Comparison of ENCODE assay signal across 1 cellular context in the genomic region with DNA sequence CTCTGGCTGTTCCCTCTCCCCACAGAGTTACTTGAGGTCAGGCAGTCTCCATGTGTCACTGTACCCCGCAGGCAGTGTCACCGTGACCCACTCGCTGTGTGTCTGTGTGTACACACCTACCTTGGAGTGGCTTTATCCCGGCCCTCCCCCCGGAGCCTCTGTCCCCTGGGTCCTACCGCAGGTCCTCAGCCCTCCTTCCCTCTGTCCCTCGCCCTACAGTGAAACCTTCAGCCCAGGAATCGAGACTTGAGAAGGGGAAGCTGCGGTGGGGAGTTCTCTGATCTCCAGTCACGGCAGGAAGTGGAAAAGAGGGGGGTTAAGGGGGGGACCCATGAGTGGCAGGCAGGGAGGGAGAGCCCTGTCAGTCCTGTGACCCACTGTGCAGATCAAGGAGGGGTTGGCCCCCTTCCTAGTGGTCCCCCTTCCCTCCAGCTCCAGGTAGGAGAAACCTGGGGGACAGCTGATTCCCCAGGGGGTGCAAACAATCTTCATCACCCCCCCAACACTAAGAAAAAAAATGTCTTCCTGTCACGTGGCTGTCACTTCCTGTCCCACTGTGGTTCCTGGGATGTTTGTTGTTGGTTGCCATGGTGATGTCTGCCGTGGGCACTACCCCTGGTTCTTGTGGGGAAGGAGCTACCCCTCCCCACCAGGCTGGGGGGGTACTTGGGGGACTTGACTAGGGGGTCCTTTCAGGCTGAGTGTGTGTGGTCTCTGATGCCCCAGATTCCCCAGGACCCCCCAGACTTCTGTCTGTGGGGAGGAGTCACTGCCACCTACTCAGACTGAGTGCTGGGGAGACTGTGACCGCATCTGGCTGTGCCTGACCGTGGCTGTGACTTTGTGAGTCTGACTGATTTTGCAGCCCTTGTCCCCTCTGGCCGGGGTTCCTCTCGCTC.
A peak's percentile ranks its signal among the peaks of the same experiment; 100 is the strongest.
TF ChIP-seq lines count a peak whose summit lies in the region.

No MANE protein-coding gene starts in this region.

TF ChIP-seq in K562, 482 proteins besides CTCF, POLR2A, EP300 and RAD21 (continued from another document and continues in another):
- TF ChIP-seq CUX1 (CRISPR knock-in tag; IDR thresholded peaks at IDR 0.05) (no peak), ZNF830 (CRISPR knock-in tag; IDR thresholded peaks at IDR 0.05) (0 out of 2 replicates have a peak, but pooled peaks have one; percentile 46), DPF2 (IDR thresholded peaks at IDR 0.05) (peak; percentile 62; the same call in 1 of the 2 replicates), MLX (CRISPR knock-in tag; conservative IDR thresholded peaks at IDR 0.05) (no peak), PBX2 (CRISPR knock-in tag; IDR thresholded peaks at IDR 0.05; ENCODE audit: low read depth) (peak; percentile 76), PBX2 (tag; conservative IDR thresholded peaks at IDR 0.05; ENCODE audit: low read depth) (peak; percentile 94), GTF2F1 (IDR thresholded peaks at IDR 0.05; ENCODE audit: low read depth, low read length) (no peak), ZNF655 (CRISPR knock-in tag; IDR thresholded peaks at IDR 0.05) (no peak), ATF7 (IDR thresholded peaks at IDR 0.05) (peak; percentile 61; the same call in 1 of the 2 replicates), MEF2D (tag; conservative IDR thresholded peaks at IDR 0.05; ENCODE audit: low read depth) (0 out of 2 replicates have a peak, but pooled peaks have one; percentile 28), CREM (IDR thresholded peaks at IDR 0.05; ENCODE audit: low read depth) (peak; percentile 46; the same call in 1 of the 2 replicates), MNT (conservative IDR thresholded peaks at IDR 0.05) (peak; percentile 94 to 95), TBP (optimal IDR thresholded peaks at IDR 0.05; ENCODE audit: low read depth, low read length) (no peak), KDM1A (IDR thresholded peaks at IDR 0.05) (no peak; a peak in 1 of 4 replicates), EGR1 (conservative IDR thresholded peaks at IDR 0.05) (peak; percentile 23; the same call in 1 of the 2 replicates), MYC (IDR thresholded peaks at IDR 0.05; ENCODE audit: low read depth, low read length) (0 out of 2 replicates have a peak, but pooled peaks have one; percentile 43), MYC (CRISPR knock-in tag; IDR thresholded peaks at IDR 0.05; ENCODE audit: borderline replicate concordance, low read depth) (no peak), NR1H2 (CRISPR knock-in tag; IDR thresholded peaks at IDR 0.05) (no peak), MEIS2 (IDR thresholded peaks at IDR 0.05; ENCODE audit: partially characterized antibody) (peak; percentile 50), ARID4B (CRISPR knock-in tag; IDR thresholded peaks at IDR 0.05) (peak; percentile 33; the same call in 1 of the 2 replicates), ZNF217 (CRISPR knock-in tag; IDR thresholded peaks at IDR 0.05) (no peak), FOXP1 (CRISPR knock-in tag; IDR thresholded peaks at IDR 0.05) (no peak), BMI1 (IDR thresholded peaks at IDR 0.05; ENCODE audit: low read length) (peak; percentile 85), HDAC3 (IDR thresholded peaks at IDR 0.05; ENCODE audit: borderline replicate concordance, partially characterized antibody) (no peak), PML (IDR thresholded peaks at IDR 0.05; ENCODE audit: low read length) (no peak), ZNF77 (CRISPR knock-in tag; IDR thresholded peaks at IDR 0.05) (no peak), CSDE1 (IDR thresholded peaks at IDR 0.05) (peak in 1 of 2 experiments; percentile 87; a peak in 2 of 4 replicates), ZNF699 (CRISPR knock-in tag; IDR thresholded peaks at IDR 0.05; ENCODE audit: insufficient replicate concordance) (no peak), SPI1 (IDR thresholded peaks at IDR 0.05; ENCODE audit: borderline replicate concordance, low read depth, low read length) (peak; percentile 88), JUND (IDR thresholded peaks at IDR 0.05; ENCODE audit: borderline replicate concordance, low read depth, low read length) (peak; percentile 2; the same call in 1 of the 2 replicates), JUND (tag; IDR thresholded peaks at IDR 0.05; ENCODE audit: borderline replicate concordance, low read depth, low read length) (peak; percentile 25; the same call in 1 of the 3 replicates)
- TF ChIP-seq, protein P1, sequence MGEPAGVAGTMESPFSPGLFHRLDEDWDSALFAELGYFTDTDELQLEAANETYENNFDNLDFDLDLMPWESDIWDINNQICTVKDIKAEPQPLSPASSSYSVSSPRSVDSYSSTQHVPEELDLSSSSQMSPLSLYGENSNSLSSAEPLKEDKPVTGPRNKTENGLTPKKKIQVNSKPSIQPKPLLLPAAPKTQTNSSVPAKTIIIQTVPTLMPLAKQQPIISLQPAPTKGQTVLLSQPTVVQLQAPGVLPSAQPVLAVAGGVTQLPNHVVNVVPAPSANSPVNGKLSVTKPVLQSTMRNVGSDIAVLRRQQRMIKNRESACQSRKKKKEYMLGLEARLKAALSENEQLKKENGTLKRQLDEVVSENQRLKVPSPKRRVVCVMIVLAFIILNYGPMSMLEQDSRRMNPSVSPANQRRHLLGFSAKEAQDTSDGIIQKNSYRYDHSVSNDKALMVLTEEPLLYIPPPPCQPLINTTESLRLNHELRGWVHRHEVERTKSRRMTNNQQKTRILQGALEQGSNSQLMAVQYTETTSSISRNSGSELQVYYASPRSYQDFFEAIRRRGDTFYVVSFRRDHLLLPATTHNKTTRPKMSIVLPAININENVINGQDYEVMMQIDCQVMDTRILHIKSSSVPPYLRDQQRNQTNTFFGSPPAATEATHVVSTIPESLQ (CRISPR knock-in tag; IDR thresholded peaks at IDR 0.05): no peak
